In the genomic region with DNA sequence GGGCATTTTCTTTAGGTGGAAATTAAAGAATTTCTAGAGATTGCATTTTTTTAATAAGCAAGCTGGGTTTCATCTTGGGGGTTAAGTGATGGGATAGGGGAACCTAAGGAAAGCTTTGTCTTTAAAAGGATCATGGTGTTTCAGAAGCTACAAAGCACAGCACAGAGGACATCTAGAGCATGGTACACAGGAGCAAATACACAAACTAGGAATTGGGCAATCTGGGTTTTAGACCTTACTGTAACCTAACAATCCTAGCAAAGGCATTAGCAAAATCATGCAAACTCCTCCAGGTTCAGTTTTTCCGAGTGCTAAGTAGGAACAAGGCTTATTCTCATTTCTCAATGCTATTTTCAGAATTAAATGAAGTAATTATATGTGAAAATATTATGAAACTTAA, we compare ENCODE assay signal across 40 cellular contexts.
"Had no signal": no experiment of that assay in that cellular context is flagged by ENCODE, and none has a peak within 500 bp of the region (broad histone marks: within the 10 kb centered on the region; RNA-seq: fewer than 3 reads in every experiment).

No MANE protein-coding gene starts in this region.

- ATAC-seq: activated naive CD4-positive, alpha-beta T cell treated with anti-CD3 and anti-CD28 coated beads, Interleukin-2, amount 50 U/mL, for 72 hours; activated naive CD8-positive, alpha-beta T cell treated with anti-CD3 and anti-CD28 coated beads, Interleukin-2, amount 50 U/mL, for 24 hours; activated T-cell treated with anti-CD3 and anti-CD28 coated beads, Interleukin-2, amount 50 U/mL, for 4 hours; activated T-cell treated with anti-CD3 and anti-CD28 coated beads, Interleukin-2, amount 50 U/mL, for 72 hours; activated T-helper 17 cell treated with anti-CD3 and anti-CD28 coated beads, Interleukin-2, amount 50 U/mL, for 72 hours; body of pancreas had no signal

- H3K27me3 Mint-ChIP-seq: activated naive CD4-positive, alpha-beta T cell treated with anti-CD3 and anti-CD28 coated beads, Interleukin-2, amount 10 ng/mL, durations not matched to agents 7 days and 5 days; activated naive CD4-positive, alpha-beta T cell treated with anti-CD3 and anti-CD28 coated beads, Interleukin-2, amount 50 U/mL, for 24 hours; activated naive CD8-positive, alpha-beta T cell; activated naive CD8-positive, alpha-beta T cell treated with anti-CD3 and anti-CD28 coated beads for 36 hours; activated naive CD8-positive, alpha-beta T cell treated with anti-CD3 and anti-CD28 coated beads, Interleukin-2, amount 10 ng/mL, durations not matched to agents 7 days and 5 days; activated naive CD8-positive, alpha-beta T cell treated with anti-CD3 and anti-CD28 coated beads, Interleukin-2, amount 50 U/mL, for 24 hours; activated T-cell treated with anti-CD3 and anti-CD28 coated beads, Interleukin-2, amount 50 U/mL, for 24 hours; activated T-helper 17 cell treated with anti-CD3 and anti-CD28 coated beads, Interleukin-2, amount 50 U/mL, for 72 hours; brain; central memory CD8-positive, alpha-beta T cell had no signal

- H3K27ac ChIP-seq: adrenal gland, ascending aorta, body of pancreas, brain microvascular endothelial cell, breast epithelium, cardiac muscle cell had no signal

- H3K4me1 Mint-ChIP-seq: activated naive CD4-positive, alpha-beta T cell treated with anti-CD3 and anti-CD28 coated beads, Interleukin-2, amount 10 ng/mL, durations not matched to agents 7 days and 5 days; activated naive CD4-positive, alpha-beta T cell treated with anti-CD3 and anti-CD28 coated beads, Interleukin-2, amount 50 U/mL, for 24 hours; activated naive CD8-positive, alpha-beta T cell treated with anti-CD3 and anti-CD28 coated beads, Interleukin-2, amount 10 ng/mL, durations not matched to agents 7 days and 5 days; activated naive CD8-positive, alpha-beta T cell treated with anti-CD3 and anti-CD28 coated beads, Interleukin-2, amount 50 U/mL, for 24 hours; central memory CD8-positive, alpha-beta T cell had no signal

- H3K36me3 ChIP-seq: adrenal gland, ascending aorta, brain microvascular endothelial cell, breast epithelium, cardiac muscle cell had no signal

- H3K27me3 ChIP-seq: adrenal gland, ascending aorta, body of pancreas, brain microvascular endothelial cell, breast epithelium, cardiac muscle cell had no signal

- DNase-seq: activated effector memory CD4-positive, alpha-beta T cell treated with anti-CD3 and anti-CD28 coated beads, Interleukin-2, amount 50 U/mL, for 16 hours; activated effector memory CD4-positive, alpha-beta T cell treated with Interleukin-2 at 50 U/mL for 16 hours; activated gamma-delta T cell; activated gamma-delta T cell treated with Interleukin-2 at 50 U/mL for 16 hours; activated naive CD4-positive, alpha-beta T cell; activated naive CD4-positive, alpha-beta T cell treated with anti-CD3 and anti-CD28 coated beads for 36 hours; activated naive CD4-positive, alpha-beta T cell treated with anti-CD3 and anti-CD28 coated beads, Interleukin-2, amount 10 ng/mL, durations not matched to agents 7 days and 5 days; activated naive CD4-positive, alpha-beta T cell treated with anti-CD3 and anti-CD28 coated beads, Interleukin-2, amount 50 U/mL, for 16 hours; activated naive CD4-positive, alpha-beta T cell treated with Interleukin-2 at 50 U/mL for 16 hours; activated naive CD8-positive, alpha-beta T cell treated with anti-CD3 and anti-CD28 coated beads for 36 hours; activated naive CD8-positive, alpha-beta T cell treated with anti-CD3 and anti-CD28 coated beads, Interleukin-2, amount 10 ng/mL, durations not matched to agents 7 days and 5 days; activated naive CD8-positive, alpha-beta T cell treated with anti-CD3 and anti-CD28 coated beads, Interleukin-2, amount 50 U/mL, for 24 hours; activated T-cell treated with anti-CD3 and anti-CD28 coated beads, Interleukin-2, amount 50 U/mL, for 1 hour; activated T-cell treated with anti-CD3 and anti-CD28 coated beads, Interleukin-2, amount 50 U/mL, for 24 hours; activated T-cell treated with anti-CD3 and anti-CD28 coated beads, Interleukin-2, amount 50 U/mL, for 4 hours; activated T-cell treated with anti-CD3 and anti-CD28 coated beads, Interleukin-2, amount 50 U/mL, for 48 hours; activated T-cell treated with anti-CD3 and anti-CD28 coated beads, Interleukin-2, amount 50 U/mL, for 72 hours; adrenal gland; amniotic stem cell; amygdala; anterior cingulate cortex; aorta; body of pancreas; brain microvascular endothelial cell; caudate nucleus; central memory CD4-positive, alpha-beta T cell; cerebellar nuclear complex had no signal

- H3K4me1 ChIP-seq: adrenal gland, ascending aorta, body of pancreas, breast epithelium had no signal

- H3K9me3 ChIP-seq: adrenal gland, ascending aorta, body of pancreas had no signal

- H3K27ac Mint-ChIP-seq: activated naive CD4-positive, alpha-beta T cell treated with anti-CD3 and anti-CD28 coated beads for 36 hours; activated naive CD4-positive, alpha-beta T cell treated with anti-CD3 and anti-CD28 coated beads, Interleukin-2, amount 10 ng/mL, durations not matched to agents 7 days and 5 days; activated naive CD4-positive, alpha-beta T cell treated with anti-CD3 and anti-CD28 coated beads, Interleukin-2, amount 50 U/mL, for 24 hours; activated naive CD4-positive, alpha-beta T cell treated with anti-CD3 and anti-CD28 coated beads, Interleukin-2, amount 50 U/mL, for 72 hours; activated naive CD8-positive, alpha-beta T cell; activated naive CD8-positive, alpha-beta T cell treated with anti-CD3 and anti-CD28 coated beads for 36 hours; activated naive CD8-positive, alpha-beta T cell treated with anti-CD3 and anti-CD28 coated beads, Interleukin-2, amount 10 ng/mL, durations not matched to agents 7 days and 5 days; activated naive CD8-positive, alpha-beta T cell treated with anti-CD3 and anti-CD28 coated beads, Interleukin-2, amount 50 U/mL, for 24 hours; activated T-cell treated with anti-CD3 and anti-CD28 coated beads, Interleukin-2, amount 50 U/mL, for 24 hours; activated T-cell treated with anti-CD3 and anti-CD28 coated beads, Interleukin-2, amount 50 U/mL, for 72 hours; activated T-helper 1 cell treated with anti-CD3 and anti-CD28 coated beads, Interleukin-12 subunit alpha, Interleukin-12 subunit beta, Interleukin-2, Interleukin-4 antibody, amounts not matched to agents 30 ng/mL and 10 ng/mL and 1 ng/mL, durations not matched to agents 14 hours and 24 hours and 36 hours; activated T-helper 17 cell treated with anti-CD3 and anti-CD28 coated beads, Interleukin-2, amount 50 U/mL, for 72 hours; activated T-helper 2 cell treated with anti-CD3 and anti-CD28 coated beads, Interferon-gamma antibody, Interleukin-2, Interleukin-4, amounts not matched to agents 10 μg/mL and 5 μg/mL and 100 μg/mL, durations not matched to agents 14 hours and 24 hours and 36 hours; brain had no signal

- H3K9me3 Mint-ChIP-seq: activated naive CD4-positive, alpha-beta T cell treated with anti-CD3 and anti-CD28 coated beads for 36 hours; activated naive CD4-positive, alpha-beta T cell treated with anti-CD3 and anti-CD28 coated beads, Interleukin-2, amount 10 ng/mL, durations not matched to agents 7 days and 5 days; activated naive CD4-positive, alpha-beta T cell treated with anti-CD3 and anti-CD28 coated beads, Interleukin-2, amount 50 U/mL, for 72 hours; activated naive CD8-positive, alpha-beta T cell treated with anti-CD3 and anti-CD28 coated beads for 36 hours; activated T-helper 1 cell treated with anti-CD3 and anti-CD28 coated beads, Interleukin-12 subunit alpha, Interleukin-12 subunit beta, Interleukin-2, Interleukin-4 antibody, amounts not matched to agents 30 ng/mL and 10 ng/mL and 1 ng/mL, durations not matched to agents 14 hours and 24 hours and 36 hours; activated T-helper 17 cell treated with anti-CD3 and anti-CD28 coated beads, Interleukin-2, amount 50 U/mL, for 72 hours; activated T-helper 2 cell treated with anti-CD3 and anti-CD28 coated beads, Interferon-gamma antibody, Interleukin-2, Interleukin-4, amounts not matched to agents 10 μg/mL and 5 μg/mL and 100 μg/mL, durations not matched to agents 14 hours and 24 hours and 36 hours; central memory CD8-positive, alpha-beta T cell had no signal

- FAIRE-seq: astrocyte, bronchial epithelial cell had no signal

- H3K4me3 ChIP-seq: adrenal gland, ascending aorta, body of pancreas, breast epithelium, cardiac muscle cell had no signal

- H3K4me3 Mint-ChIP-seq: activated naive CD4-positive, alpha-beta T cell treated with anti-CD3 and anti-CD28 coated beads for 36 hours; activated naive CD4-positive, alpha-beta T cell treated with anti-CD3 and anti-CD28 coated beads, Interleukin-2, amount 10 ng/mL, durations not matched to agents 7 days and 5 days; activated naive CD4-positive, alpha-beta T cell treated with anti-CD3 and anti-CD28 coated beads, Interleukin-2, amount 50 U/mL, for 24 hours; activated naive CD8-positive, alpha-beta T cell; activated naive CD8-positive, alpha-beta T cell treated with anti-CD3 and anti-CD28 coated beads for 36 hours; activated naive CD8-positive, alpha-beta T cell treated with anti-CD3 and anti-CD28 coated beads, Interleukin-2, amount 10 ng/mL, durations not matched to agents 7 days and 5 days; activated naive CD8-positive, alpha-beta T cell treated with anti-CD3 and anti-CD28 coated beads, Interleukin-2, amount 50 U/mL, for 24 hours; activated T-cell treated with anti-CD3 and anti-CD28 coated beads, Interleukin-2, amount 50 U/mL, for 24 hours; activated T-cell treated with anti-CD3 and anti-CD28 coated beads, Interleukin-2, amount 50 U/mL, for 4 hours; activated T-cell treated with anti-CD3 and anti-CD28 coated beads, Interleukin-2, amount 50 U/mL, for 72 hours; activated T-helper 1 cell treated with anti-CD3 and anti-CD28 coated beads, Interleukin-12 subunit alpha, Interleukin-12 subunit beta, Interleukin-2, Interleukin-4 antibody, amounts not matched to agents 30 ng/mL and 10 ng/mL and 1 ng/mL, durations not matched to agents 14 hours and 24 hours and 36 hours; activated T-helper 17 cell treated with anti-CD3 and anti-CD28 coated beads, Interleukin-2, amount 50 U/mL, for 72 hours; brain; central memory CD8-positive, alpha-beta T cell had no signal
